Comparison of ENCODE assay signal across 34 cellular contexts in genomic region chr1:156681196-156681595, GRCh38.
"Had no signal": no experiment of that assay in that cellular context is flagged by ENCODE, and none has a peak within 500 bp of the region (broad histone marks: within the 10 kb centered on the region; RNA-seq: fewer than 3 reads in every experiment).

No MANE protein-coding gene starts in this region.

- ATAC-seq: activated CD8-positive, alpha-beta T cell treated with anti-CD3 and anti-CD28 coated beads for 36 hours; activated naive CD4-positive, alpha-beta T cell treated with anti-CD3 and anti-CD28 coated beads, Interleukin-2, amount 50 U/mL, for 72 hours; activated T-cell treated with anti-CD3 and anti-CD28 coated beads, Interleukin-2, amount 50 U/mL, for 4 hours; activated T-cell treated with anti-CD3 and anti-CD28 coated beads, Interleukin-2, amount 50 U/mL, for 72 hours; activated T-helper 17 cell treated with anti-CD3 and anti-CD28 coated beads, Interleukin-2, amount 50 U/mL, for 72 hours had no signal

- H3K4me3 ChIP-seq: adrenal gland, ascending aorta, cardiac muscle cell had no signal

- FAIRE-seq: bronchial epithelial cell, TTC549 had no signal

- H3K9me3 ChIP-seq: adrenal gland, ascending aorta had no signal

- H3K27me3 ChIP-seq: ascending aorta, cardiac muscle cell had no signal

- H3K27ac ChIP-seq: adrenal gland, ascending aorta, cardiac muscle cell, VCaP had no signal

- H3K36me3 ChIP-seq: adrenal gland, ascending aorta, cardiac muscle cell had no signal

- DNase-seq: activated B cell treated with CpG ODN at 0.5 μM for 24 hours; activated CD4-positive, alpha-beta memory T cell treated with anti-CD3 and anti-CD28 coated beads for 36 hours; activated CD4-positive, alpha-beta T cell treated with anti-CD3 and anti-CD28 coated beads for 4 hours; activated CD4-positive, alpha-beta T cell treated with anti-CD3 and anti-CD28 coated beads, Interleukin-2, amount 10 ng/mL, durations not matched to agents 24 days and 14 days; activated CD4-positive, alpha-beta T cell treated with anti-CD3 and anti-CD28 coated beads, Interleukin-2, amount 50 U/mL, for 1 hour; activated CD4-positive, alpha-beta T cell treated with anti-CD3 and anti-CD28 coated beads, Interleukin-2, amount 50 U/mL, for 4 hours; activated CD4-positive, CD25-positive, alpha-beta regulatory T cell treated with anti-CD3 and anti-CD28 coated beads, Interleukin-2, amount 50 U/mL, for 72 hours; activated CD8-positive, alpha-beta memory T cell treated with anti-CD3 and anti-CD28 coated beads, Interleukin-2, amount 50 U/mL, for 4 hours; activated CD8-positive, alpha-beta T cell treated with anti-CD3 and anti-CD28 coated beads for 36 hours; activated effector memory CD4-positive, alpha-beta T cell treated with anti-CD3 and anti-CD28 coated beads, Interleukin-2, amount 50 U/mL, for 16 hours; activated gamma-delta T cell treated with Interleukin-2 at 50 U/mL for 16 hours; activated naive CD4-positive, alpha-beta T cell; activated naive CD4-positive, alpha-beta T cell treated with anti-CD3 and anti-CD28 coated beads for 36 hours; activated naive CD4-positive, alpha-beta T cell treated with anti-CD3 and anti-CD28 coated beads, Interleukin-2, amount 50 U/mL, for 16 hours; activated naive CD8-positive, alpha-beta T cell treated with anti-CD3 and anti-CD28 coated beads for 36 hours; activated T-cell treated with anti-CD3 and anti-CD28 coated beads for 4 hours; activated T-cell treated with anti-CD3 and anti-CD28 coated beads, Interleukin-2, amount 50 U/mL, for 1 hour; activated T-cell treated with anti-CD3 and anti-CD28 coated beads, Interleukin-2, amount 50 U/mL, for 4 hours; activated T-cell treated with anti-CD3 and anti-CD28 coated beads, Interleukin-2, amount 50 U/mL, for 72 hours; adrenal gland; amygdala; anterior cingulate cortex; caudate nucleus; cerebellar nuclear complex; T-helper 1 cell; T-helper 2 cell; T-helper 9 cell had no signal
